In the genomic region with DNA sequence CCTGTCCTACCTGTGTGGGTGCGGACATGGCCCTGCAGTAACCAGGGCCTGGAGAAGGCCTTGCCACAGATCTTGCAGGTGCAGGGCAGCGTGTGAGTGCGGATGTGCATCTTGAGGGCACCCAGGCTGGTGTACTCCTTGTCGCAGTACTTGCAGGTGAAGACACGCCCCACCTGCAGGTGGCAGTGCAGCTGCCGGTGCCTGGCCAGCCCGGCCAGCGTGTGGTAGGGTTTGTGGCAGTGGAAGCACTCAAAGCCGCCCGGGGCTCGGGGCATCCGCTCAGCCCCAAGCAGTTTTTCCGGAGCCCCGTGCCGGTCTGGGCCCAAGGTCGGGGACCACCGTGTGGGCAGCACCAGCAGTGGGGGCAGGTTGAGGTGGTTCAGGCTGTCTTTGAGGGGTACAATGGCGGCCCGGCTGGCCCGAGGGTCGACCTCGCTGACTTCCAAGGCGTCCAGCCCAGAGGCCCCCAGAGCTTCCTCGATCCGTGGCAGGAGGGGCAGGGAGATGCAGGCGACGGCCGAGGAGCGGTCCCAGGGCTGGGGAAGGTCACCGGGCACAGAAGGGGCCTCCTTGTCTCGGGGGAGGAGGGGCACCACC, we compare ENCODE assay signal across 8 cellular contexts. TPM values are rescaled to one million over a fixed set of nuclear protein-coding genes. Genes with fewer than 3 reads are reported as not detected.
DNase-seq lines count a peak whose midpoint lies in the region; ATAC-seq and TF ChIP-seq lines count a peak whose summit lies in the region.

No MANE protein-coding gene starts in this region.

- CTCF ChIA-PET in activated CD4-positive, alpha-beta T cell treated with anti-CD3 and anti-CD28 coated beads, Interleukin-2, amount 10 ng/mL, durations not matched to agents 7 days and 5 days (lab: Charles Lee): interaction anchor here (0.8 to 1.2 kb wide), 3 partner anchors 15 to 52 kb away, joined by 3 read pairs; no protein-coding TSS in a partner anchor

- H3K27ac ChIP-seq in substantia nigra (ENCODE audit: low read depth, low read length, poor library complexity, severe bottlenecking): peak overlapping the region; percentile 42

- peak; percentile 62 for TF ChIP-seq CTCF in HFFc6 (IDR thresholded peaks at IDR 0.05)
- peak; percentile 6 for TF ChIP-seq CTCF in fibroblast of mammary gland (conservative IDR thresholded peaks at IDR 0.05; ENCODE audit: control insufficient read depth, insufficient read depth, low read depth, low read length)
- TF ChIP-seq CTCF in mesothelial cell of epicardium (IDR thresholded peaks at IDR 0.05; ENCODE audit: unreplicated experiment): no peak

- H3K36me3 Mint-ChIP-seq in HFFc6 (ENCODE audit: low read depth) (no peaks in the 10 kb centered on the region), mesothelial cell of epicardium (no peaks in the 10 kb centered on the region)
- peaks cover 26% of the 10 kb centered on the region for H3K36me3 Mint-ChIP-seq in activated CD4-positive, alpha-beta T cell treated with anti-CD3 and anti-CD28 coated beads, Interleukin-2, amount 10 ng/mL, durations not matched to agents 7 days and 5 days (ENCODE audit: low read depth)

- no peaks in the 10 kb centered on the region for H3K9me3 Mint-ChIP-seq in HFFc6
- H3K9me3 Mint-ChIP-seq in activated CD4-positive, alpha-beta T cell treated with anti-CD3 and anti-CD28 coated beads, Interleukin-2, amount 10 ng/mL, durations not matched to agents 7 days and 5 days: no peaks in the 10 kb centered on the region
- no peaks in the 10 kb centered on the region for H3K9me3 Mint-ChIP-seq in mesothelial cell of epicardium

- H3K4me3 Mint-ChIP-seq in HFFc6 (no peak overlapping the region), mesothelial cell of epicardium (no peak overlapping the region)
- H3K4me3 Mint-ChIP-seq in activated CD4-positive, alpha-beta T cell treated with anti-CD3 and anti-CD28 coated beads, Interleukin-2, amount 10 ng/mL, durations not matched to agents 7 days and 5 days: peak overlapping the region; percentile 59

- DNase-seq in D341Med (ENCODE audit: low spot score) (peak; percentile 62), HFFc6 (no peak), fibroblast of mammary gland (ENCODE audit: low read depth) (no peak), substantia nigra (lab: John Stamatoyannopoulos, UW) (no peak), mesothelial cell of epicardium (ENCODE audit: low spot score in 2 of 2, unreplicated experiment in 2 of 2) (no peak)
- peak; percentile 52 for DNase-seq in activated CD4-positive, alpha-beta T cell treated with anti-CD3 and anti-CD28 coated beads, Interleukin-2, amount 10 ng/mL, durations not matched to agents 7 days and 5 days

- ATAC-seq in GM18861 (IDR thresholded peaks at IDR 0.05; ENCODE audit: unreplicated experiment): no peak
- ATAC-seq in GM19395 (IDR thresholded peaks at IDR 0.05; ENCODE audit: unreplicated experiment): no peak

- H3K4me3 ChIP-seq in fibroblast of mammary gland (ENCODE audit: control insufficient read depth, low read depth, low read length): no peak overlapping the region

- H3K27ac Mint-ChIP-seq in HFFc6 (no peak overlapping the region), mesothelial cell of epicardium (no peak overlapping the region)
- peak overlapping the region; percentile 96 for H3K27ac Mint-ChIP-seq in activated CD4-positive, alpha-beta T cell treated with anti-CD3 and anti-CD28 coated beads, Interleukin-2, amount 10 ng/mL, durations not matched to agents 7 days and 5 days

- POLR2A ChIA-PET in activated CD4-positive, alpha-beta T cell treated with anti-CD3 and anti-CD28 coated beads, Interleukin-2, amount 10 ng/mL, durations not matched to agents 7 days and 5 days (lab: Charles Lee): interaction anchor here (0.6 kb wide), 1 partner anchor 15 kb away, joined by 3 read pairs; no protein-coding TSS in a partner anchor

- H3K27me3 Mint-ChIP-seq in HFFc6 (ENCODE audit: insufficient read depth): peaks cover 20% of the 10 kb centered on the region
- no peaks in the 10 kb centered on the region for H3K27me3 Mint-ChIP-seq in activated CD4-positive, alpha-beta T cell treated with anti-CD3 and anti-CD28 coated beads, Interleukin-2, amount 10 ng/mL, durations not matched to agents 7 days and 5 days
- peaks cover 41% of the 10 kb centered on the region for H3K27me3 Mint-ChIP-seq in mesothelial cell of epicardium (ENCODE audit: low read depth)

- H3K4me1 Mint-ChIP-seq in HFFc6 (ENCODE audit: low read depth) (0 out of 2 replicates have a peak, but pooled peaks cover 16% of the 10 kb centered on the region), mesothelial cell of epicardium (peaks cover 3% of the 10 kb centered on the region)
- H3K4me1 Mint-ChIP-seq in activated CD4-positive, alpha-beta T cell treated with anti-CD3 and anti-CD28 coated beads, Interleukin-2, amount 10 ng/mL, durations not matched to agents 7 days and 5 days: peaks cover 39% of the 10 kb centered on the region

RNA-seq across cellular contexts. Expression of gene SNAI3, which starts 5.1 kb away (rescaled TPM):
- not detected for total RNA-seq in HFFc6 (2021; fragmentation: NEBNext Ultra II Directional; extraction: Animal tissue kit (Norgen Biotek cat#: 25700))
- 10 to 100 TPM; 21.0 to 24.2 TPM for total RNA-seq in activated CD4-positive, alpha-beta T cell treated with anti-CD3 and anti-CD28 coated beads, Interleukin-2, amount 10 ng/mL, durations not matched to agents 7 days and 5 days
- total RNA-seq in mesothelial cell of epicardium: 0.29 to 0.69 TPM (median 0.43 TPM) in 3 replicates

RNA-seq across cellular contexts. Expression of gene MVD, which starts 18.3 kb away (rescaled TPM):
- 10 to 100 TPM; 21.1 to 28.0 (median 24.0) TPM for total RNA-seq in HFFc6 (2021; fragmentation: NEBNext Ultra II Directional; extraction: Animal tissue kit (Norgen Biotek cat#: 25700))
- 10 to 100 TPM; 65.3 to 72.3 TPM for total RNA-seq in activated CD4-positive, alpha-beta T cell treated with anti-CD3 and anti-CD28 coated beads, Interleukin-2, amount 10 ng/mL, durations not matched to agents 7 days and 5 days
- 59.5 to 67.2 TPM (median 64.0 TPM) in 3 replicates for total RNA-seq in mesothelial cell of epicardium

RNA-seq across cellular contexts. Expression of gene RNF166, which starts 25.0 kb away (rescaled TPM):
- total RNA-seq in HFFc6 (2021; fragmentation: NEBNext Ultra II Directional; extraction: Animal tissue kit (Norgen Biotek cat#: 25700)): 10 to 100 TPM; 10.3 to 18.3 (median 13.2) TPM
- total RNA-seq in activated CD4-positive, alpha-beta T cell treated with anti-CD3 and anti-CD28 coated beads, Interleukin-2, amount 10 ng/mL, durations not matched to agents 7 days and 5 days: 100 to 1,000 TPM; 214 to 234 TPM
- 20.9 to 22.9 TPM (median 21.4 TPM) in 3 replicates for total RNA-seq in mesothelial cell of epicardium

RNA-seq across cellular contexts. Expression of gene CTU2, which starts 25.1 kb away (rescaled TPM):
- 10 to 100 TPM; 26.2 to 37.0 (median 33.2) TPM for total RNA-seq in HFFc6 (2021; fragmentation: NEBNext Ultra II Directional; extraction: Animal tissue kit (Norgen Biotek cat#: 25700))
- 10 to 100 TPM; 20.5 to 27.2 TPM for total RNA-seq in activated CD4-positive, alpha-beta T cell treated with anti-CD3 and anti-CD28 coated beads, Interleukin-2, amount 10 ng/mL, durations not matched to agents 7 days and 5 days
- total RNA-seq in mesothelial cell of epicardium: 22.2 to 28.2 TPM (median 22.2 TPM) in 3 replicates

RNA-seq across cellular contexts. Expression of gene CYBA, which starts 30.3 kb away (rescaled TPM):
- 100 to 1,000 TPM in 2 of 6 experiments, 10 to 100 TPM in 4; 29.0 to 228 (median 36.9) TPM for total RNA-seq in HFFc6 (2021; fragmentation: NEBNext Ultra II Directional; extraction: Animal tissue kit (Norgen Biotek cat#: 25700))
- 100 to 1,000 TPM; 486 to 586 TPM for total RNA-seq in activated CD4-positive, alpha-beta T cell treated with anti-CD3 and anti-CD28 coated beads, Interleukin-2, amount 10 ng/mL, durations not matched to agents 7 days and 5 days
- total RNA-seq in mesothelial cell of epicardium: 116 to 127 TPM (median 121 TPM) in 3 replicates

Comparison
In these comparisons a context has a peak if more than half of its experiments do, and no peak if none do; other contexts are left out.
1. DNase-seq: peak in D341Med (single experiment) and activated CD4-positive, alpha-beta T cell treated with anti-CD3 and anti-CD28 coated beads, Interleukin-2, amount 10 ng/mL, durations not matched to agents 7 days and 5 days (single experiment); none in HFFc6 (single experiment), fibroblast of mammary gland (single experiment), substantia nigra (0 of 49) and mesothelial cell of epicardium (0 of 2).
2. RNA of gene SNAI3, which starts 5.1 kb away (total RNA-seq): 21.0 to 24.2 TPM in activated CD4-positive, alpha-beta T cell treated with anti-CD3 and anti-CD28 coated beads, Interleukin-2, amount 10 ng/mL, durations not matched to agents 7 days and 5 days; 0.29 to 0.69 TPM in mesothelial cell of epicardium and not detected in HFFc6; every median in the first group is over 10 times any median in the second.